ENCODE assay signal across 18 cellular contexts in the genomic region with DNA sequence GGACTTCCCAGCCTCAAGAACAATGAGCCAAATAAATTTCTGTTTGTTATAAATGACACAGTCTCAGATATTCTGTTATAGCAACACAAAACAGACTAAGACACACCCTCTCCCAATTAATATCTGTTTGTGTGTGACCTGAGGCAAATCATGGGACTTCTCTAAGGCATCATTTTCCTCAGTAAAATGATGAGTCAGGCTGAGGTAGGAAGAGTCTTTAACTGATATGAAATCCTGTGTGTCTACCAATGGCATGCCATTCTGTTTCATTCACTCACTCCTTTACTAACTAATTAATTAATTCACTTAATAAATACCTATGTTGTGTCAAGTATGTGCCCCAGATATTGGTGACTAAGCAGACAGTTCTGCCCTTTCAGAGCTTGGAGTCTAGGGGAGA.
DNase-seq lines count a peak whose midpoint lies in the region; ATAC-seq lines count a peak whose summit lies in the region.
"Had no signal": no experiment of that assay in that cellular context is flagged by ENCODE, and none has a peak within 500 bp of the region (broad histone marks: within the 10 kb centered on the region; RNA-seq: fewer than 3 reads in every experiment).

No MANE protein-coding gene starts in this region.

- H3K4me3 ChIP-seq in CD4-positive, CD25-positive, alpha-beta regulatory T cell (ENCODE audit: low read depth, low read length) = no peak overlapping the region
- no peak overlapping the region for H3K4me3 ChIP-seq in naive thymus-derived CD4-positive, alpha-beta T cell (ENCODE audit: low read length)
- H3K4me3 ChIP-seq: cardiac muscle cell, lung had no signal

- POLR2A ChIA-PET in naive thymus-derived CD4-positive, alpha-beta T cell (lab: Charles Lee) = no interaction called here

- no peaks in the 10 kb centered on the region for H3K27me3 ChIP-seq in CD4-positive, CD25-positive, alpha-beta regulatory T cell (ENCODE audit: control insufficient read depth, insufficient read depth, low read length)
- H3K27me3 ChIP-seq in naive thymus-derived CD4-positive, alpha-beta T cell (ENCODE audit: control insufficient read depth in 2 of 2, insufficient read depth in 2 of 2, low read length in 2 of 2) = no peaks in the 10 kb centered on the region

- no peak overlapping the region for H3K27ac ChIP-seq in CD4-positive, CD25-positive, alpha-beta regulatory T cell (ENCODE audit: insufficient read depth, low read length, poor library complexity, severe bottlenecking)
- no peak overlapping the region for H3K27ac ChIP-seq in naive thymus-derived CD4-positive, alpha-beta T cell (ENCODE audit: low read depth, low read length)
- H3K27ac ChIP-seq: cardiac muscle cell, parathyroid adenoma had no signal

- peak overlapping the region; percentile 52 to 78 (median 75) for H3K27ac Mint-ChIP-seq in CD4-positive, CD25-positive, alpha-beta regulatory T cell
- H3K27ac Mint-ChIP-seq in activated naive CD8-positive, alpha-beta T cell treated with anti-CD3 and anti-CD28 coated beads for 36 hours = peak overlapping the region; percentile 84
- peak overlapping the region in 6 of 9 donors; percentile 14 to 75 (median 60) for H3K27ac Mint-ChIP-seq in naive thymus-derived CD4-positive, alpha-beta T cell
- no peak overlapping the region for H3K27ac Mint-ChIP-seq in T-helper 2 cell treated with Interferon-gamma antibody and Interleukin-4, amounts not matched to agents 5 μg/mL and 100 μg/mL, for 36 hours
- H3K27ac Mint-ChIP-seq: B cell had no signal

- ATAC-seq in CD4-positive, CD25-positive, alpha-beta regulatory T cell (ENCODE audit: low read depth in 2 of 2) = no peak
- no peak for ATAC-seq in naive thymus-derived CD4-positive, alpha-beta T cell

- peaks cover 0 to 43% (median 20%) of the 10 kb centered on the region in 4 donors for H3K4me1 Mint-ChIP-seq in CD4-positive, CD25-positive, alpha-beta regulatory T cell
- peaks cover 70% of the 10 kb centered on the region for H3K4me1 Mint-ChIP-seq in activated naive CD8-positive, alpha-beta T cell treated with anti-CD3 and anti-CD28 coated beads for 36 hours
- peaks cover 32 to 76% (median 71%) of the 10 kb centered on the region in 7 donors for H3K4me1 Mint-ChIP-seq in naive thymus-derived CD4-positive, alpha-beta T cell
- H3K4me1 Mint-ChIP-seq in T-helper 2 cell treated with Interferon-gamma antibody and Interleukin-4, amounts not matched to agents 5 μg/mL and 100 μg/mL, for 36 hours (ENCODE audit: low read depth) = peaks cover 51% of the 10 kb centered on the region
- H3K4me1 Mint-ChIP-seq: B cell had no signal

- no peak for DNase-seq in CD4-positive, CD25-positive, alpha-beta regulatory T cell
- DNase-seq in ELR (ENCODE audit: low read depth) = peak; percentile 56
- DNase-seq in activated naive CD8-positive, alpha-beta T cell treated with anti-CD3 and anti-CD28 coated beads for 36 hours = no peak
- DNase-seq in naive thymus-derived CD4-positive, alpha-beta T cell = no peak
- no peak for DNase-seq in NCI-H82 (lab: John Stamatoyannopoulos, UW)
- no peak for DNase-seq in T-helper 2 cell treated with Interferon-gamma antibody and Interleukin-4, amounts not matched to agents 5 μg/mL and 100 μg/mL, for 36 hours (ENCODE audit: low spot score)
- no peak for DNase-seq in NCI-H2107 (lab: John Stamatoyannopoulos, UW)
- DNase-seq: activated CD4-positive, CD25-positive, alpha-beta regulatory T cell treated with anti-CD3 and anti-CD28 coated beads, Interleukin-2, amount 50 U/mL, for 72 hours; effector CD4-positive, alpha-beta T cell; GF-D8; HCEC 1CT; KG1; NCI-H1105; SIG-M5 had no signal

- no peaks in the 10 kb centered on the region for H3K9me3 Mint-ChIP-seq in CD4-positive, CD25-positive, alpha-beta regulatory T cell
- peaks cover 12% of the 10 kb centered on the region for H3K9me3 Mint-ChIP-seq in activated naive CD8-positive, alpha-beta T cell treated with anti-CD3 and anti-CD28 coated beads for 36 hours
- peaks cover 0 to 7% (median 2%) of the 10 kb centered on the region in 11 donors for H3K9me3 Mint-ChIP-seq in naive thymus-derived CD4-positive, alpha-beta T cell
- peaks cover 5% of the 10 kb centered on the region for H3K9me3 Mint-ChIP-seq in T-helper 2 cell treated with Interferon-gamma antibody and Interleukin-4, amounts not matched to agents 5 μg/mL and 100 μg/mL, for 36 hours

- H3K36me3 ChIP-seq in CD4-positive, CD25-positive, alpha-beta regulatory T cell (ENCODE audit: control insufficient read depth, insufficient read depth, low read length) = no peaks in the 10 kb centered on the region
- H3K36me3 ChIP-seq in naive thymus-derived CD4-positive, alpha-beta T cell (ENCODE audit: control insufficient read depth in 2 of 3, insufficient read depth in 3 of 3, low read length in 3 of 3) = no peaks in the 10 kb centered on the region
- H3K36me3 ChIP-seq: cardiac muscle cell had no signal

- H3K4me1 ChIP-seq in CD4-positive, CD25-positive, alpha-beta regulatory T cell (ENCODE audit: control insufficient read depth, insufficient read depth, low read length, poor library complexity, severe bottlenecking) = peaks cover 13% of the 10 kb centered on the region
- H3K4me1 ChIP-seq in naive thymus-derived CD4-positive, alpha-beta T cell (ENCODE audit: control insufficient read depth in 2 of 2, insufficient read depth in 2 of 2, low read length in 2 of 2) = peaks cover 14 to 29% of the 10 kb centered on the region in 2 donors

- no peaks in the 10 kb centered on the region for H3K9me3 ChIP-seq in CD4-positive, CD25-positive, alpha-beta regulatory T cell (ENCODE audit: control insufficient read depth in 2 of 2, low read length in 2 of 2)
- H3K9me3 ChIP-seq in naive thymus-derived CD4-positive, alpha-beta T cell (ENCODE audit: control insufficient read depth in 2 of 3, low read length in 3 of 3) = no peaks in the 10 kb centered on the region

- CTCF ChIA-PET in naive thymus-derived CD4-positive, alpha-beta T cell (lab: Charles Lee) = no interaction called here

- H3K4me3 Mint-ChIP-seq in CD4-positive, CD25-positive, alpha-beta regulatory T cell = peak overlapping the region in 1 of 4 donors; percentile 21
- peak overlapping the region; percentile 18 for H3K4me3 Mint-ChIP-seq in activated naive CD8-positive, alpha-beta T cell treated with anti-CD3 and anti-CD28 coated beads for 36 hours
- peak overlapping the region in 6 of 10 donors; percentile 14 to 68 (median 46) for H3K4me3 Mint-ChIP-seq in naive thymus-derived CD4-positive, alpha-beta T cell
- no peak overlapping the region for H3K4me3 Mint-ChIP-seq in T-helper 2 cell treated with Interferon-gamma antibody and Interleukin-4, amounts not matched to agents 5 μg/mL and 100 μg/mL, for 36 hours
- H3K4me3 Mint-ChIP-seq: B cell had no signal

- H3K36me3 Mint-ChIP-seq in CD4-positive, CD25-positive, alpha-beta regulatory T cell = no peaks in the 10 kb centered on the region
- H3K36me3 Mint-ChIP-seq in activated naive CD8-positive, alpha-beta T cell treated with anti-CD3 and anti-CD28 coated beads for 36 hours = peaks cover 37% of the 10 kb centered on the region
- H3K36me3 Mint-ChIP-seq in naive thymus-derived CD4-positive, alpha-beta T cell = peaks cover 0 to 11% (median 7%) of the 10 kb centered on the region in 5 donors
- H3K36me3 Mint-ChIP-seq in T-helper 2 cell treated with Interferon-gamma antibody and Interleukin-4, amounts not matched to agents 5 μg/mL and 100 μg/mL, for 36 hours (ENCODE audit: low read depth) = peaks cover 15% of the 10 kb centered on the region

- peaks cover 9% of the 10 kb centered on the region for H3K27me3 Mint-ChIP-seq in CD4-positive, CD25-positive, alpha-beta regulatory T cell
- H3K27me3 Mint-ChIP-seq in activated naive CD8-positive, alpha-beta T cell treated with anti-CD3 and anti-CD28 coated beads for 36 hours = no peaks in the 10 kb centered on the region
- H3K27me3 Mint-ChIP-seq in naive thymus-derived CD4-positive, alpha-beta T cell = no peaks in the 10 kb centered on the region
- no peaks in the 10 kb centered on the region for H3K27me3 Mint-ChIP-seq in T-helper 2 cell treated with Interferon-gamma antibody and Interleukin-4, amounts not matched to agents 5 μg/mL and 100 μg/mL, for 36 hours (ENCODE audit: low read depth)

- intact Hi-C loops in naive thymus-derived CD4-positive, alpha-beta T cell (cut with micrococcal nuclease) = loop anchor here in 1 of 2 donors (1.0 to 2.0 kb wide), 2 partner anchors 15 to 17 kb away; no protein-coding TSS in a partner anchor
